In genomic region chr19:3178377-3178972, GRCh38 we compare ENCODE assay signal across 9 cellular contexts. TPM values are rescaled to one million over a fixed set of nuclear protein-coding genes. Genes with fewer than 3 reads are reported as not detected.
A peak's percentile ranks its signal among the peaks of the same experiment; 100 is the strongest.
DNase-seq lines count a peak whose midpoint lies in the region; ATAC-seq and TF ChIP-seq lines count a peak whose summit lies in the region.
"Had no signal": no experiment of that assay in that cellular context is flagged by ENCODE, and none has a peak within 500 bp of the region (broad histone marks: within the 10 kb centered on the region; RNA-seq: fewer than 3 reads in every experiment).

Gene S1PR4, plus strand, starts transcription at chr19:3178769. Its CDS starts 24 bp downstream, at chr19:3178793.

- TF ChIP-seq CTCF in esophagus muscularis mucosa (IDR thresholded peaks at IDR 0.05) (no peak), omental fat pad (IDR thresholded peaks at IDR 0.05) (no peak)

- intact Hi-C loops in Right ventricle myocardium superior (cut with DNase I): no loop called here
- intact Hi-C loops in cardiac septum (cut with DNase I): no loop called here
- intact Hi-C loops in esophagus muscularis mucosa (cut with DNase I): no loop called here

- H3K36me3 ChIP-seq in esophagus muscularis mucosa: no peaks in the 10 kb centered on the region

- DNase-seq in Right ventricle myocardium superior (no peak), cardiac septum (ENCODE audit: low spot score) (no peak), esophagus muscularis mucosa (ENCODE audit: extremely low spot score) (no peak), omental fat pad (ENCODE audit: low spot score) (no peak), DMS153 (lab: John Stamatoyannopoulos, UW) (no peak), NCI-H2107 treated with DMSO at 0.1 percent for 48 hours (lab: John Stamatoyannopoulos, UW; ENCODE audit: unreplicated experiment) (no peak)
- peak; percentile 49 to 60 for DNase-seq in activated CD4-positive, alpha-beta T cell treated with anti-CD3 and anti-CD28 coated beads for 4 hours
- DNase-seq in stimulated activated CD8-positive, alpha-beta memory T cell treated with anti-CD3 and anti-CD28 coated beads, Interleukin-2, amount 100 ng/mL, for 1 hour (ENCODE audit: low read depth in 2 of 2): peak; percentile 35 to 50

- peak within 1 kb of the TSS; percentile 23 to 51 (median 28) for H3K4me3 ChIP-seq in esophagus muscularis mucosa

- peak within 1 kb of the TSS in 3 of 4 donors; percentile 32 to 35 (median 34) for H3K27ac ChIP-seq in esophagus muscularis mucosa (replicated peaks in 1 of 4)
- H3K27ac ChIP-seq: VCaP had no signal

- TF ChIP-seq EP300 in esophagus muscularis mucosa (IDR thresholded peaks at IDR 0.05): no peak

- H3K9me3 ChIP-seq in esophagus muscularis mucosa: no peaks in the 10 kb centered on the region

- 75% methylated on average over 12 of the region's 42 CpGs for WGBS in esophagus muscularis mucosa

- TF ChIP-seq POLR2A in esophagus muscularis mucosa (IDR thresholded peaks at IDR 0.05; ENCODE audit: low read depth): no peak

- H3K4me1 ChIP-seq in esophagus muscularis mucosa: peaks cover 0 to 7% (median 2%) of the 10 kb centered on the region in 4 donors

- no peaks in the 10 kb centered on the region for H3K27me3 ChIP-seq in esophagus muscularis mucosa

- peak; percentile 16 for ATAC-seq in Right ventricle myocardium superior (ENCODE audit: poor library complexity)
- ATAC-seq in omental fat pad (ENCODE audit: low FRiP score): no peak

RNA-seq across cellular contexts. Expression of gene S1PR4, which starts in this region (rescaled TPM):
- 0.27 TPM for total RNA-seq in Right ventricle myocardium superior
- total RNA-seq in cardiac septum: 1.2 TPM
- total RNA-seq in esophagus muscularis mucosa: 1 to 10 TPM in 3 of 4 donors, under 1 TPM in 1; 0.42 to 5.5 (median 2.4) TPM
- 10 to 100 TPM in 1 of 4 donors, 1 to 10 TPM in 3; 1.1 to 35.3 (median 9.4) TPM for total RNA-seq in omental fat pad

Comparison
In these comparisons a context has a peak if more than half of its experiments do, and no peak if none do; other contexts are left out.
1. Peak in ATAC-seq in Right ventricle myocardium superior; RNA of the gene not detected or under 1 TPM.
2. DNase-seq: peak in activated CD4-positive, alpha-beta T cell treated with anti-CD3 and anti-CD28 coated beads for 4 hours (2 of 2) and stimulated activated CD8-positive, alpha-beta memory T cell treated with anti-CD3 and anti-CD28 coated beads, Interleukin-2, amount 100 ng/mL, for 1 hour (2 of 2); none in Right ventricle myocardium superior (single experiment), cardiac septum (single experiment), esophagus muscularis mucosa (single experiment), omental fat pad (single experiment), DMS153 (single experiment) and NCI-H2107 treated with DMSO at 0.1 percent for 48 hours (single experiment).